In genomic region chr19:12163841-12164240, GRCh38 we compare ENCODE assay signal across 8 cellular contexts. TPM values are rescaled to one million over a fixed set of nuclear protein-coding genes. Genes with fewer than 3 reads are reported as not detected.
A peak's percentile ranks its signal among the peaks of the same experiment; 100 is the strongest.
DNase-seq lines count a peak whose midpoint lies in the region; TF ChIP-seq lines count a peak whose summit lies in the region.

No MANE protein-coding gene starts in this region.

- intact Hi-C loops in sigmoid colon (cut with DNase I), result no loop called here

- no peaks in the 10 kb centered on the region for H3K9me3 ChIP-seq in GM23248 (ENCODE audit: low read depth)
- H3K9me3 ChIP-seq in SJSA1 (replicated peaks), result no peaks in the 10 kb centered on the region
- no peaks in the 10 kb centered on the region for H3K9me3 ChIP-seq in sigmoid colon

- H3K27ac ChIP-seq in GM23248 (peak overlapping the region; percentile 94), SJSA1 (peak overlapping the region; percentile 87; the same call in 1 of the 2 replicates), sigmoid colon (peak overlapping the region; percentile 96 to 99 (median 98))

- H4K20me1 ChIP-seq in GM23248 (ENCODE audit: insufficient read depth), result no peaks in the 10 kb centered on the region

- no peaks in the 10 kb centered on the region for H3K9me2 ChIP-seq in GM23248 (ENCODE audit: insufficient read depth)

- no peak for TF ChIP-seq EP300 in sigmoid colon (IDR thresholded peaks at IDR 0.05)

- H3K27me3 ChIP-seq in GM23248 (replicated peaks; ENCODE audit: insufficient read depth), result no peaks in the 10 kb centered on the region
- H3K27me3 ChIP-seq in SJSA1 (replicated peaks), result no peaks in the 10 kb centered on the region
- H3K27me3 ChIP-seq in sigmoid colon, result no peaks in the 10 kb centered on the region

- DNase-seq in GM23248, result peak; percentile 87
- no peak for DNase-seq in SJSA1 (ENCODE audit: low read depth in 1 of 2, low spot score in 2 of 2)
- peak; percentile 51 for DNase-seq in fibroblast of mammary gland (ENCODE audit: low read depth)
- no peak for DNase-seq in sigmoid colon
- no peak for DNase-seq in activated CD8-positive, alpha-beta memory T cell treated with anti-CD3 and anti-CD28 coated beads, Interleukin-2, amount 50 U/mL, for 48 hours
- no peak for DNase-seq in NCI-H2107 treated with DMSO at 0.1 percent for 48 hours (lab: John Stamatoyannopoulos, UW; ENCODE audit: unreplicated experiment)
- no peak for DNase-seq in putamen (ENCODE audit: low spot score)
- DNase-seq in activated CD4-positive, CD25-positive, alpha-beta regulatory T cell treated with anti-CD3 and anti-CD28 coated beads, Interleukin-2, amount 50 U/mL, for 72 hours, result no peak

- peak overlapping the region; percentile 93 for H3K4me2 ChIP-seq in GM23248 (ENCODE audit: unreplicated experiment)

- H3K4me3 ChIP-seq in GM23248, result peak overlapping the region; percentile 94
- H3K4me3 ChIP-seq in SJSA1, result peak overlapping the region; percentile 86
- H3K4me3 ChIP-seq in fibroblast of mammary gland (ENCODE audit: control insufficient read depth, low read depth, low read length), result peak overlapping the region; percentile 87
- H3K4me3 ChIP-seq in sigmoid colon, result peak overlapping the region; percentile 90 to 99 (median 95)

- in situ Hi-C loops in GM23248 (cut with MboI), result no loop called here

- WGBS in GM23248 (ENCODE audit: low coverage in 1 of 2, low lambda C conversion rate in 2 of 2, missing lambda C conversion rate in 2 of 2), 2 experiments, result 15 to 21% methylated on average over 2 of the region's 2 CpGs
- WGBS in sigmoid colon, 2 donors, result 6 to 18% methylated on average over 2 of the region's 2 CpGs

- H3K36me3 ChIP-seq in GM23248 (ENCODE audit: low read depth), result no peaks in the 10 kb centered on the region
- H3K36me3 ChIP-seq in SJSA1, result peaks cover 20% of the 10 kb centered on the region
- peaks cover 0 to 8% (median 2%) of the 10 kb centered on the region in 4 donors for H3K36me3 ChIP-seq in sigmoid colon

- H3K79me2 ChIP-seq in GM23248 (ENCODE audit: insufficient read depth), result peaks cover 55% of the 10 kb centered on the region

- H3F3A ChIP-seq in GM23248 (ENCODE audit: insufficient read depth), result peaks cover 27% of the 10 kb centered on the region

- no peak for TF ChIP-seq POLR2A in sigmoid colon (IDR thresholded peaks at IDR 0.05)

- H3K4me1 ChIP-seq in GM23248 (ENCODE audit: insufficient read depth) (peaks cover 22% of the 10 kb centered on the region), SJSA1 (replicated peaks) (peaks cover 7% of the 10 kb centered on the region), sigmoid colon (peaks cover 0 to 41% (median 30%) of the 10 kb centered on the region in 4 donors)

- peak overlapping the region; percentile 99 for H3K9ac ChIP-seq in GM23248

- TF ChIP-seq CTCF in fibroblast of mammary gland (conservative IDR thresholded peaks at IDR 0.05; ENCODE audit: control insufficient read depth, insufficient read depth, low read depth, low read length), result no peak
- TF ChIP-seq CTCF in sigmoid colon (IDR thresholded peaks at IDR 0.05), result no peak

- peak overlapping the region; percentile 97 for H2AFZ ChIP-seq in GM23248

RNA-seq across cellular contexts. Expression of gene ZNF136, which starts 0.9 kb away (rescaled TPM):
- 3.0 and 5.1 TPM in 2 replicates for total RNA-seq in GM23248 (2014; rRNA removed; shearing (Covaris generic))
- polyA plus RNA-seq in GM23248 (2016; fragmentation: Nextera tagmentation; extraction: Ambion mirVana), result 4.6 and 4.8 TPM in 2 replicates
- 3.8 and 7.2 TPM in 2 replicates for total RNA-seq in SJSA1 (2014; rRNA removed; shearing (Covaris generic))
- total RNA-seq in sigmoid colon, result 10 to 100 TPM in 2 of 4 donors, 1 to 10 TPM in 2; 9.2 to 15.5 (median 10.1) TPM
- 1 to 10 TPM; 1.6 to 4.7 (median 3.6) TPM for polyA plus RNA-seq in sigmoid colon

RNA-seq across cellular contexts. Expression of gene ZNF625, which starts 7.3 kb away (rescaled TPM):
- total RNA-seq in GM23248 (2014; rRNA removed; shearing (Covaris generic)), result 3.2 and 7.2 TPM in 2 replicates
- polyA plus RNA-seq in GM23248 (2016; fragmentation: Nextera tagmentation; extraction: Ambion mirVana), result 1.5 and 2.4 TPM in 2 replicates
- total RNA-seq in SJSA1 (2014; rRNA removed; shearing (Covaris generic)), result 2.6 and 8.4 TPM in 2 replicates
- 1 to 10 TPM; 5.0 to 8.0 (median 6.9) TPM for total RNA-seq in sigmoid colon
- polyA plus RNA-seq in sigmoid colon, result 1 to 10 TPM in 2 of 3 donors, not detected in 1; 1.7 to 1.8 TPM

RNA-seq across cellular contexts. Expression of gene ZNF20, which starts 23.7 kb away (rescaled TPM):
- total RNA-seq in GM23248 (2014; rRNA removed; shearing (Covaris generic)), result 5.5 and 5.9 TPM in 2 replicates
- 1.3 and 2.1 TPM in 2 replicates for polyA plus RNA-seq in GM23248 (2016; fragmentation: Nextera tagmentation; extraction: Ambion mirVana)
- total RNA-seq in SJSA1 (2014; rRNA removed; shearing (Covaris generic)), result 0.53 and 5.4 TPM in 2 replicates
- total RNA-seq in sigmoid colon, result 1 to 10 TPM; 2.2 to 8.0 (median 2.6) TPM
- 1 to 10 TPM; 3.2 to 9.9 (median 9.6) TPM for polyA plus RNA-seq in sigmoid colon

Comparison
In these comparisons a context has a peak if more than half of its experiments do, and no peak if none do; other contexts are left out.
1. DNase-seq: peak in GM23248 (single experiment) and fibroblast of mammary gland (single experiment); none in SJSA1 (0 of 2), sigmoid colon (single experiment), activated CD8-positive, alpha-beta memory T cell treated with anti-CD3 and anti-CD28 coated beads, Interleukin-2, amount 50 U/mL, for 48 hours (single experiment), NCI-H2107 treated with DMSO at 0.1 percent for 48 hours (single experiment), putamen (single experiment) and activated CD4-positive, CD25-positive, alpha-beta regulatory T cell treated with anti-CD3 and anti-CD28 coated beads, Interleukin-2, amount 50 U/mL, for 72 hours (single experiment).
2. Peak in every context shown above with its lines, with median percentiles within 50 percentile points of each other: H3K27ac ChIP-seq and H3K4me3 ChIP-seq.